ENCODE assay signal across 22 cellular contexts in genomic region chr4:167985565-167985964, GRCh38.
DNase-seq lines count a peak whose midpoint lies in the region; ATAC-seq and TF ChIP-seq lines count a peak whose summit lies in the region.
"Had no signal": no experiment of that assay in that cellular context is flagged by ENCODE, and none has a peak within 500 bp of the region (broad histone marks: within the 10 kb centered on the region; RNA-seq: fewer than 3 reads in every experiment).

No MANE protein-coding gene starts in this region.

- no peak overlapping the region for H3K27ac Mint-ChIP-seq in stimulated activated effector memory CD8-positive, alpha-beta T cell treated with anti-CD3 and anti-CD28 coated beads, Interleukin-12 subunit alpha, Interleukin-12 subunit beta, amount 100 ng/mL, for 72 hours
- no peak overlapping the region for H3K27ac Mint-ChIP-seq in type B pancreatic cell
- H3K27ac Mint-ChIP-seq: CD14-positive monocyte; CD4-positive, alpha-beta memory T cell; CD4-positive, CD25-positive, alpha-beta regulatory T cell; CD8-positive, alpha-beta memory T cell had no signal

- H3K4me3 Mint-ChIP-seq in stimulated activated effector memory CD8-positive, alpha-beta T cell treated with anti-CD3 and anti-CD28 coated beads, Interleukin-12 subunit alpha, Interleukin-12 subunit beta, amount 100 ng/mL, for 72 hours: no peak overlapping the region
- no peak overlapping the region for H3K4me3 Mint-ChIP-seq in type B pancreatic cell
- H3K4me3 Mint-ChIP-seq: CD14-positive monocyte; CD4-positive, alpha-beta memory T cell; CD4-positive, CD25-positive, alpha-beta regulatory T cell; CD8-positive, alpha-beta memory T cell had no signal

- no peaks in the 10 kb centered on the region for H3K27me3 Mint-ChIP-seq in type B pancreatic cell
- H3K27me3 Mint-ChIP-seq: CD4-positive, alpha-beta memory T cell; CD4-positive, CD25-positive, alpha-beta regulatory T cell; CD8-positive, alpha-beta memory T cell had no signal

- DNase-seq in sciatic nerve (ENCODE audit: low spot score) (no peak), T1000 (lab: John Stamatoyannopoulos, UW) (no peak), SHP77 treated with DMSO at 0.1 percent for 48 hours (lab: John Stamatoyannopoulos, UW) (no peak), type B pancreatic cell (ENCODE audit: extremely low spot score, unreplicated experiment) (no peak)
- no peak for DNase-seq in stimulated activated effector memory CD8-positive, alpha-beta T cell treated with anti-CD3 and anti-CD28 coated beads, Interleukin-12 subunit alpha, Interleukin-12 subunit beta, amount 100 ng/mL, for 72 hours (ENCODE audit: low spot score in 2 of 2)
- DNase-seq: 8988T; ACHN; BE2C; C1 segment of cervical spinal cord; CD4-positive, alpha-beta memory T cell; CD4-positive, CD25-positive, alpha-beta regulatory T cell; CD8-positive, alpha-beta memory T cell; COR-L47; DMS 273 treated with DMSO at 0.1 percent for 48 hours; DMS153; DMS53; DMS79; DND-41; EL; GDM1 had no signal

- intact Hi-C loops in sciatic nerve (cut with DNase I): no loop called here

- TF ChIP-seq CTCF in type B pancreatic cell (conservative IDR thresholded peaks at IDR 0.05): no peak

- H3K9me3 Mint-ChIP-seq in stimulated activated effector memory CD8-positive, alpha-beta T cell treated with anti-CD3 and anti-CD28 coated beads, Interleukin-12 subunit alpha, Interleukin-12 subunit beta, amount 100 ng/mL, for 72 hours: peaks cover 7% of the 10 kb centered on the region
- H3K9me3 Mint-ChIP-seq in type B pancreatic cell: no peaks in the 10 kb centered on the region

- H3K36me3 Mint-ChIP-seq in stimulated activated effector memory CD8-positive, alpha-beta T cell treated with anti-CD3 and anti-CD28 coated beads, Interleukin-12 subunit alpha, Interleukin-12 subunit beta, amount 100 ng/mL, for 72 hours: no peaks in the 10 kb centered on the region
- no peaks in the 10 kb centered on the region for H3K36me3 Mint-ChIP-seq in type B pancreatic cell
- H3K36me3 Mint-ChIP-seq: CD14-positive monocyte; CD4-positive, alpha-beta memory T cell; CD4-positive, CD25-positive, alpha-beta regulatory T cell; CD8-positive, alpha-beta memory T cell had no signal

- peak; percentile 17 for ATAC-seq in sciatic nerve
- peak; percentile 21 for ATAC-seq in stimulated activated effector memory CD8-positive, alpha-beta T cell treated with anti-CD3 and anti-CD28 coated beads, Interleukin-12 subunit alpha, Interleukin-12 subunit beta, amount 100 ng/mL, for 72 hours
- ATAC-seq: GM12878 had no signal

- no peaks in the 10 kb centered on the region for H3K4me1 Mint-ChIP-seq in stimulated activated effector memory CD8-positive, alpha-beta T cell treated with anti-CD3 and anti-CD28 coated beads, Interleukin-12 subunit alpha, Interleukin-12 subunit beta, amount 100 ng/mL, for 72 hours
- no peaks in the 10 kb centered on the region for H3K4me1 Mint-ChIP-seq in type B pancreatic cell (ENCODE audit: unreplicated experiment)
- H3K4me1 Mint-ChIP-seq: CD14-positive monocyte; CD4-positive, alpha-beta memory T cell; CD4-positive, CD25-positive, alpha-beta regulatory T cell; CD8-positive, alpha-beta memory T cell had no signal
